ENCODE assay signal across 17 cellular contexts in genomic region chr20:41671143-41671542, GRCh38. TPM values are rescaled to one million over a fixed set of nuclear protein-coding genes. Genes with fewer than 3 reads are reported as not detected.
DNase-seq lines count a peak whose midpoint lies in the region; ATAC-seq and TF ChIP-seq lines count a peak whose summit lies in the region.
"Had no signal": no experiment of that assay in that cellular context is flagged by ENCODE, and none has a peak within 500 bp of the region (broad histone marks: within the 10 kb centered on the region; RNA-seq: fewer than 3 reads in every experiment).

No MANE protein-coding gene starts in this region.

- H2BK120ac ChIP-seq in mesendoderm (ENCODE audit: low read depth, low read length) = no peak overlapping the region

- H3K23ac ChIP-seq in mesendoderm (ENCODE audit: low read length) = no peak overlapping the region

- no peaks in the 10 kb centered on the region for H3K79me2 ChIP-seq in mesendoderm (ENCODE audit: control insufficient read depth, insufficient read depth, low read length)

- H3K36me3 ChIP-seq in BLaER1 treated with 17β-estradiol and CSF1 and Interleukin-3, amounts not matched to agents 10 nM and 100 nM = no peaks in the 10 kb centered on the region
- H3K36me3 ChIP-seq in H7 (replicated peaks; ENCODE audit: control insufficient read depth, insufficient read depth, low read length) (no peaks in the 10 kb centered on the region), mesendoderm (ENCODE audit: control insufficient read depth, insufficient read depth, low read length) (no peaks in the 10 kb centered on the region), heart right ventricle (no peaks in the 10 kb centered on the region)

- no peak for TF ChIP-seq CTCF in heart right ventricle (IDR thresholded peaks at IDR 0.05)

- H2BK5ac ChIP-seq in mesendoderm (ENCODE audit: low read length) = no peak overlapping the region

- peaks cover 0 to 6% (median 0%) of the 10 kb centered on the region in 11 experiments; a peak in 1 of 22 replicates for H3K9me3 ChIP-seq in BLaER1 treated with 17β-estradiol and CSF1 and Interleukin-3, amounts not matched to agents 10 nM and 100 nM (replicated peaks in 1 of 11)
- no peaks in the 10 kb centered on the region for H3K9me3 ChIP-seq in heart right ventricle
- H3K9me3 ChIP-seq: Caco-2 had no signal

- H3K4me3 ChIP-seq in BLaER1 treated with 17β-estradiol and CSF1 and Interleukin-3, amounts not matched to agents 10 nM and 100 nM = no peak overlapping the region
- H3K4me3 ChIP-seq in H7 (ENCODE audit: insufficient read depth, low read depth, low read length) (no peak overlapping the region), mesendoderm (ENCODE audit: low read length) (no peak overlapping the region), heart right ventricle (no peak overlapping the region)

- H3K27me3 ChIP-seq in BLaER1 treated with 17β-estradiol and CSF1 and Interleukin-3, amounts not matched to agents 10 nM and 100 nM = no peaks in the 10 kb centered on the region
- H3K27me3 ChIP-seq in H7 (ENCODE audit: control insufficient read depth, insufficient read depth, low read length) (no peaks in the 10 kb centered on the region), mesendoderm (ENCODE audit: insufficient read depth, low read length, poor library complexity) (no peaks in the 10 kb centered on the region), heart right ventricle (peaks cover 0 to 41% (median 20%) of the 10 kb centered on the region in 7 donors)

- no peak overlapping the region for H3K27ac ChIP-seq in BLaER1 treated with 17β-estradiol and CSF1 and Interleukin-3, amounts not matched to agents 10 nM and 100 nM
- H3K27ac ChIP-seq in mesendoderm (ENCODE audit: low read depth, low read length) = no peak overlapping the region
- no peak overlapping the region for H3K27ac ChIP-seq in heart right ventricle

- H4K5ac ChIP-seq in mesendoderm (ENCODE audit: low read length) = no peak overlapping the region

- no peak overlapping the region for H2BK15ac ChIP-seq in mesendoderm (replicated peaks; ENCODE audit: low read depth)

- no CpG with 5 or more reads among the region's 6 CpGs for WGBS in mesendoderm (ENCODE audit: extremely low coverage, insufficient coverage, low lambda C conversion rate)
- WGBS in heart right ventricle, 2 donors = 64 to 66% methylated on average over 6 of the region's 6 CpGs

- H4K8ac ChIP-seq in mesendoderm (ENCODE audit: low read depth, low read length) = no peak overlapping the region

- intact Hi-C loops in heart right ventricle (cut with DNase I) = no loop called here

- H2AK5ac ChIP-seq in mesendoderm (ENCODE audit: low read length) = no peak overlapping the region

- ATAC-seq in GM19351 (IDR thresholded peaks at IDR 0.05; ENCODE audit: unreplicated experiment) (no peak), heart right ventricle (no peak)
- ATAC-seq: Panc1, SK-N-SH treated with all-trans-retinoic acid at 6 μM for 48 hours, T-cell had no signal

- DNase-seq in H7 = peak; percentile 33
- peak; percentile 76 for DNase-seq in NCI-H345 treated with DMSO at 0.1 percent for 48 hours (lab: John Stamatoyannopoulos, UW; ENCODE audit: unreplicated experiment)
- DNase-seq in mesendoderm = peak; percentile 73
- no peak for DNase-seq in heart right ventricle
- no peak for DNase-seq in activated T-cell treated with anti-CD3 and anti-CD28 coated beads, Interleukin-2, amount 50 U/mL, for 48 hours
- DNase-seq: Caco-2; CD4-positive, alpha-beta memory T cell; DMS 273 treated with DMSO at 0.1 percent for 48 hours; Kasumi-1; NCI-H187 treated with DMSO at 0.1 percent for 48 hours; NCI-H446 treated with DMSO at 0.1 percent for 48 hours; NK-92 treated with Interleukin-12 subunit alpha and Interleukin-12 subunit beta, amount 100 ng/mL, for 24 hours; T-cell had no signal

- H3K9ac ChIP-seq in BLaER1 treated with 17β-estradiol and CSF1 and Interleukin-3, amounts not matched to agents 10 nM and 100 nM = no peak overlapping the region
- H3K9ac ChIP-seq in mesendoderm (ENCODE audit: low read length) = no peak overlapping the region

- H3K4me1 ChIP-seq in BLaER1 treated with 17β-estradiol and CSF1 and Interleukin-3, amounts not matched to agents 10 nM and 100 nM = peaks cover 23 to 49% (median 27%) of the 10 kb centered on the region in 10 experiments
- H3K4me1 ChIP-seq in mesendoderm (ENCODE audit: control insufficient read depth, low read depth, low read length) (peaks cover 8% of the 10 kb centered on the region), heart right ventricle (no peaks in the 10 kb centered on the region)
- H3K4me1 ChIP-seq: Caco-2 had no signal

- no peaks in the 10 kb centered on the region for H3K79me1 ChIP-seq in mesendoderm (ENCODE audit: low read length)

- no peak overlapping the region for H3K4ac ChIP-seq in mesendoderm (ENCODE audit: low read depth, low read length)

- H3K18ac ChIP-seq in mesendoderm (ENCODE audit: low read length) = no peak overlapping the region

- no peak overlapping the region for H3K56ac ChIP-seq in mesendoderm (ENCODE audit: low read length)

- H3K4me2 ChIP-seq in BLaER1 treated with 17β-estradiol and CSF1 and Interleukin-3, amounts not matched to agents 10 nM and 100 nM = peak overlapping the region in 10 of 11 experiments; percentile 2 to 63 (median 43); a peak in 15 of 22 replicates
- no peak overlapping the region for H3K4me2 ChIP-seq in mesendoderm (ENCODE audit: low read length)

- H4K20me1 ChIP-seq in BLaER1 treated with 17β-estradiol and CSF1 and Interleukin-3, amounts not matched to agents 10 nM and 100 nM = no peaks in the 10 kb centered on the region

RNA-seq across cellular contexts. Expression of gene CHD6, which starts 53.0 kb away (rescaled TPM):
- 19.7 and 30.2 TPM in 2 replicates for total RNA-seq in H7 (2014; rRNA removed; shearing (Covaris generic))
- polyA plus RNA-seq in mesendoderm (2013, experiment 1 of 2) = 23.9 TPM
- polyA plus RNA-seq in mesendoderm (2013, experiment 2 of 2) = 23.3 TPM
- total RNA-seq in heart right ventricle = 10 to 100 TPM; 27.1 to 52.9 (median 41.0) TPM
- 10 to 100 TPM in 1 of 2 donors, 1 to 10 TPM in 1; 3.0 to 29.0 TPM for polyA plus RNA-seq in heart right ventricle

Comparison
In these comparisons a context has a peak if more than half of its experiments do, and no peak if none do; other contexts are left out.
1. DNase-seq: peak in H7 (single experiment), NCI-H345 treated with DMSO at 0.1 percent for 48 hours (single experiment) and mesendoderm (single experiment); none in heart right ventricle (0 of 2) and activated T-cell treated with anti-CD3 and anti-CD28 coated beads, Interleukin-2, amount 50 U/mL, for 48 hours (0 of 2).